ENCODE assay signal across 8 cellular contexts in genomic region chr6:117449549-117450439, GRCh38. TPM values are rescaled to one million over a fixed set of nuclear protein-coding genes. Genes with fewer than 3 reads are reported as not detected.
DNase-seq lines count a peak whose midpoint lies in the region; ATAC-seq and TF ChIP-seq lines count a peak whose summit lies in the region.

No MANE protein-coding gene starts in this region.

- ATAC-seq in sciatic nerve = peak; percentile 53
- no peak for ATAC-seq in HG03045 (IDR thresholded peaks at IDR 0.05; ENCODE audit: unreplicated experiment)
- ATAC-seq in GM19035 (IDR thresholded peaks at IDR 0.05; ENCODE audit: unreplicated experiment) = no peak

- peak; percentile 81 for TF ChIP-seq CTCF in LNCAP (IDR thresholded peaks at IDR 0.05)

- intact Hi-C loops in sciatic nerve (cut with DNase I) = loop anchor here (5.0 kb wide), 1 partner anchor 108 kb away; no protein-coding TSS in a partner anchor

- DNase-seq in GDM1 (lab: John Stamatoyannopoulos, UW) (peak; percentile 22), SHP77 (lab: John Stamatoyannopoulos, UW) (peak; percentile 29 to 35), glomerular visceral epithelial cell (ENCODE audit: extremely low spot score) (peak; percentile 82), sciatic nerve (ENCODE audit: low spot score) (peak; percentile 71)
- peak; percentile 74 for DNase-seq in activated effector memory CD4-positive, alpha-beta T cell treated with anti-CD3 and anti-CD28 coated beads, Interleukin-2, amount 50 U/mL, for 16 hours

RNA-seq across cellular contexts. Expression of gene ROS1, which starts 24.1 kb away (rescaled TPM):
- total RNA-seq in sciatic nerve = 0.04 TPM

RNA-seq across cellular contexts. Expression of gene DCBLD1, which starts 32.7 kb away (rescaled TPM):
- total RNA-seq in sciatic nerve = 13.6 TPM

Comparison
In these comparisons a context has a peak if more than half of its experiments do, and no peak if none do; other contexts are left out.
1. DNase-seq: peak in every context shown above with its lines; median percentile 82 in glomerular visceral epithelial cell; 74 in activated effector memory CD4-positive, alpha-beta T cell treated with anti-CD3 and anti-CD28 coated beads, Interleukin-2, amount 50 U/mL, for 16 hours; 71 in sciatic nerve; 32 in SHP77; 22 in GDM1.